8 cellular contexts compared by ENCODE assay signal in genomic region chr2:216371756-216372702, GRCh38. TPM values are rescaled to one million over a fixed set of nuclear protein-coding genes. Genes with fewer than 3 reads are reported as not detected.
DNase-seq lines count a peak whose midpoint lies in the region; ATAC-seq and TF ChIP-seq lines count a peak whose summit lies in the region.

Gene MARCHF4 (minus strand): TSS chr2:216372483. CDS start chr2:216370260, 2,223 bp downstream.

- peak; percentile 91 for DNase-seq in AG10803 (ENCODE audit: low read depth)
- no peak for DNase-seq in Panc1 (ENCODE audit: low read depth, low spot score)
- DNase-seq in activated effector memory CD4-positive, alpha-beta T cell treated with anti-CD3 and anti-CD28 coated beads, Interleukin-2, amount 50 U/mL, for 16 hours, result peak; percentile 87
- peak; percentile 90 for DNase-seq in fibroblast of pulmonary artery (ENCODE audit: low read depth)
- peak; percentile 50 to 81 (median 62) for DNase-seq in naive thymus-derived CD4-positive, alpha-beta T cell
- DNase-seq in stimulated activated effector memory CD8-positive, alpha-beta T cell treated with anti-CD3 and anti-CD28 coated beads, Interleukin-12 subunit alpha, Interleukin-12 subunit beta, amount 100 ng/mL, for 72 hours (ENCODE audit: low spot score in 2 of 2), result peak; percentile 72 to 83
- DNase-seq in SKM-1 treated with dmso at 0.1 percent for 144 hours (lab: John Stamatoyannopoulos, UW; ENCODE audit: unreplicated experiment), result no peak

- ATAC-seq in HG03175 (IDR thresholded peaks at IDR 0.05; ENCODE audit: unreplicated experiment), result peak; percentile 57
- peak; percentile 70 for ATAC-seq in Panc1
- ATAC-seq in naive thymus-derived CD4-positive, alpha-beta T cell, result peak; percentile 92
- ATAC-seq in stimulated activated effector memory CD8-positive, alpha-beta T cell treated with anti-CD3 and anti-CD28 coated beads, Interleukin-12 subunit alpha, Interleukin-12 subunit beta, amount 100 ng/mL, for 72 hours, result peak; percentile 67

- peaks cover 0 to 6% (median 0%) of the 10 kb centered on the region in 5 donors for H3K36me3 Mint-ChIP-seq in naive thymus-derived CD4-positive, alpha-beta T cell
- H3K36me3 Mint-ChIP-seq in stimulated activated effector memory CD8-positive, alpha-beta T cell treated with anti-CD3 and anti-CD28 coated beads, Interleukin-12 subunit alpha, Interleukin-12 subunit beta, amount 100 ng/mL, for 72 hours, result no peaks in the 10 kb centered on the region

- no TSS peak for BruUV-seq in Panc1 (replicated peaks; lab: Mats Ljungman, UMichigan)

- CTCF ChIA-PET in Panc1 (lab: Charles Lee), result no interaction called here
- CTCF ChIA-PET in naive thymus-derived CD4-positive, alpha-beta T cell (lab: Charles Lee), result no interaction called here

- H3K27ac ChIP-seq in Panc1 (ENCODE audit: low read length), result no peak within 1 kb of the TSS
- no peak within 1 kb of the TSS for H3K27ac ChIP-seq in naive thymus-derived CD4-positive, alpha-beta T cell (ENCODE audit: low read depth, low read length)

- peaks cover 23% of the 10 kb centered on the region for H3K27me3 ChIP-seq in Panc1 (ENCODE audit: control insufficient read depth, insufficient read depth, low read length)
- H3K27me3 ChIP-seq in naive thymus-derived CD4-positive, alpha-beta T cell (ENCODE audit: control insufficient read depth in 2 of 2, insufficient read depth in 2 of 2, low read length in 2 of 2), result peaks cover 4 to 8% of the 10 kb centered on the region in 2 donors

- TF ChIP-seq CTCF in AG10803 (conservative IDR thresholded peaks at IDR 0.05; ENCODE audit: low read length) (no peak), Panc1 (IDR thresholded peaks at IDR 0.05) (no peak), fibroblast of pulmonary artery (IDR thresholded peaks at IDR 0.05; ENCODE audit: low read length, missing control alignments) (no peak)

- peaks cover 46 to 72% (median 54%) of the 10 kb centered on the region in 5 donors for H3K27me3 Mint-ChIP-seq in naive thymus-derived CD4-positive, alpha-beta T cell

- H3K9me3 ChIP-seq in Panc1 (ENCODE audit: control insufficient read depth, insufficient read depth, low read depth, low read length), result no peaks in the 10 kb centered on the region
- no peaks in the 10 kb centered on the region for H3K9me3 ChIP-seq in naive thymus-derived CD4-positive, alpha-beta T cell (ENCODE audit: control insufficient read depth in 2 of 3, low read length in 3 of 3)

- peaks cover 0 to 6% (median 2%) of the 10 kb centered on the region in 11 donors for H3K9me3 Mint-ChIP-seq in naive thymus-derived CD4-positive, alpha-beta T cell
- H3K9me3 Mint-ChIP-seq in stimulated activated effector memory CD8-positive, alpha-beta T cell treated with anti-CD3 and anti-CD28 coated beads, Interleukin-12 subunit alpha, Interleukin-12 subunit beta, amount 100 ng/mL, for 72 hours, result no peaks in the 10 kb centered on the region

- in situ Hi-C loops in Panc1 (cut with HindIII; ENCODE audit: low pct_unique_long_range_greater_than_20kb, low sequenced_read_pairs), result no loop called here

- peak within 1 kb of the TSS; percentile 13 to 74 (median 58) for H3K4me3 Mint-ChIP-seq in naive thymus-derived CD4-positive, alpha-beta T cell
- H3K4me3 Mint-ChIP-seq in stimulated activated effector memory CD8-positive, alpha-beta T cell treated with anti-CD3 and anti-CD28 coated beads, Interleukin-12 subunit alpha, Interleukin-12 subunit beta, amount 100 ng/mL, for 72 hours, result peak within 1 kb of the TSS; percentile 49

- POLR2A ChIA-PET in Panc1 (lab: Charles Lee), result no interaction called here
- POLR2A ChIA-PET in naive thymus-derived CD4-positive, alpha-beta T cell (lab: Charles Lee), result interaction anchor here (0.5 to 0.9 kb wide), 2 partner anchors 19 to 246 kb away, joined by 3 read pairs; no protein-coding TSS in a partner anchor

- peak within 1 kb of the TSS in 1 of 9 donors; percentile 32 for H3K27ac Mint-ChIP-seq in naive thymus-derived CD4-positive, alpha-beta T cell
- H3K27ac Mint-ChIP-seq in stimulated activated effector memory CD8-positive, alpha-beta T cell treated with anti-CD3 and anti-CD28 coated beads, Interleukin-12 subunit alpha, Interleukin-12 subunit beta, amount 100 ng/mL, for 72 hours, result no peak within 1 kb of the TSS

- H3K4me1 Mint-ChIP-seq in naive thymus-derived CD4-positive, alpha-beta T cell, result peaks cover 12 to 28% (median 17%) of the 10 kb centered on the region in 7 donors
- peaks cover 26% of the 10 kb centered on the region for H3K4me1 Mint-ChIP-seq in stimulated activated effector memory CD8-positive, alpha-beta T cell treated with anti-CD3 and anti-CD28 coated beads, Interleukin-12 subunit alpha, Interleukin-12 subunit beta, amount 100 ng/mL, for 72 hours

- H3K4me3 ChIP-seq in AG10803 (ENCODE audit: low read length) (peak within 1 kb of the TSS; percentile 87), Panc1 (ENCODE audit: low read depth in 2 of 2, low read length in 2 of 2) (peak within 1 kb of the TSS; percentile 28 to 38), fibroblast of pulmonary artery (replicated peaks; ENCODE audit: low read depth, low read length) (peak within 1 kb of the TSS; percentile 56)
- H3K4me3 ChIP-seq in naive thymus-derived CD4-positive, alpha-beta T cell (ENCODE audit: low read length), result no peak within 1 kb of the TSS

- intact Hi-C loops in Panc1 (cut with micrococcal nuclease; ENCODE audit: unreplicated experiment), result no loop called here
- intact Hi-C loops in naive thymus-derived CD4-positive, alpha-beta T cell (cut with micrococcal nuclease), result loop anchor here (1.0 to 2.0 kb wide), 3 partner anchors 19 to 40 kb away; partner anchors contain the start of gene SMARCAL1 (in 1 of the 2)

- no peaks in the 10 kb centered on the region for H3K36me3 ChIP-seq in Panc1 (ENCODE audit: control insufficient read depth, insufficient read depth, low read length)
- H3K36me3 ChIP-seq in naive thymus-derived CD4-positive, alpha-beta T cell (ENCODE audit: control insufficient read depth in 2 of 3, insufficient read depth in 3 of 3, low read length in 3 of 3), result no peaks in the 10 kb centered on the region

- H3K4me1 ChIP-seq in Panc1 (ENCODE audit: control insufficient read depth, insufficient read depth, low read length), result peaks cover 14% of the 10 kb centered on the region; the same call in 1 of the 2 replicates
- peaks cover 0 to 7% of the 10 kb centered on the region in 2 donors for H3K4me1 ChIP-seq in naive thymus-derived CD4-positive, alpha-beta T cell (ENCODE audit: control insufficient read depth in 2 of 2, insufficient read depth in 2 of 2, low read length in 2 of 2)

RNA-seq across cellular contexts. Expression of gene MARCHF4, which starts in this region (rescaled TPM):
- total RNA-seq in Panc1 (2021; ENCODE audit: unreplicated experiment), result 1.3 TPM
- 0.62 TPM for polyA plus RNA-seq in Panc1 (2012; ENCODE audit: insufficient read length)
- not detected for total RNA-seq in naive thymus-derived CD4-positive, alpha-beta T cell
- not detected for polyA plus RNA-seq in naive thymus-derived CD4-positive, alpha-beta T cell

Comparison
In these comparisons a context has a peak if more than half of its experiments do, and no peak if none do; other contexts are left out.
1. Peak in DNase-seq and ATAC-seq in naive thymus-derived CD4-positive, alpha-beta T cell; RNA of the gene not detected or under 1 TPM.
2. DNase-seq: peak in AG10803 (single experiment), activated effector memory CD4-positive, alpha-beta T cell treated with anti-CD3 and anti-CD28 coated beads, Interleukin-2, amount 50 U/mL, for 16 hours (single experiment), fibroblast of pulmonary artery (single experiment) and stimulated activated effector memory CD8-positive, alpha-beta T cell treated with anti-CD3 and anti-CD28 coated beads, Interleukin-12 subunit alpha, Interleukin-12 subunit beta, amount 100 ng/mL, for 72 hours (2 of 2); none in Panc1 (single experiment) and SKM-1 treated with dmso at 0.1 percent for 144 hours (single experiment).
3. Peak in every context shown above with its lines, with median percentiles within 50 percentile points of each other: ATAC-seq.